Comparison of ENCODE assay signal across 18 cellular contexts in the genomic region with DNA sequence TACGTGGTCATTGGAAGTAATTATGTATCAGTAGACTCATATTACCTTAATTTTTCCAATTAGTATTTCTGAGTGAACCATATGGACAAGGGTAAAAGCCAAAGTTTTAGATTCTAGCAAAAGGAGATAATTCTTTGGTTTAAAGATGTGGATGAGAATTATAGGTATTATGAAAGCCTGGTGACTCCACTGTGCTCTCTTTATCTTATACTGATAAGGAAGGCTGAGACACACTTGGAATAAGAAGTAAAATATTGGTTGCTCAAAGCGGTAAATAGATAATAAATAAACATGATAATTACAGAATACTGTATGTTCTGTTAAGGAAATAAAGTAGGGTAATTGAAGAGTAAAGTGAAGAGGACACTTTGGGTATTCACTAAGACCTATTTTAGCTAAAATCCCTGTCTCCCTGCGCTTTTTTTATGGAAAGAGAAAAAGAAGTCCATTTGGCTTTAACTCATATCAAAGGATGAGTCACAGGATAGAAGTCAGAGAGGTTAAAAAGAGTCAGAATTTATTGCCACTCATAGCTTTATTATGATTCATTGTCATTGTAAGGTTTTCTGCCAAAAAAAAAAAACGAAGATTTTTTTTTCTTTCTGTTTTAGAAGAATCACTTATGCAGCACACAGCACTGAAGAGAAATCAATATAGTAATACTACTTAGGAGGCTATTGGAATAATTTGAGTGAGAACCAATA.
A peak's percentile ranks its signal among the peaks of the same experiment; 100 is the strongest.
DNase-seq lines count a peak whose midpoint lies in the region; ATAC-seq and TF ChIP-seq lines count a peak whose summit lies in the region.
"Had no signal": no experiment of that assay in that cellular context is flagged by ENCODE, and none has a peak within 500 bp of the region (broad histone marks: within the 10 kb centered on the region; RNA-seq: fewer than 3 reads in every experiment).

No MANE protein-coding gene starts in this region.

- no peaks in the 10 kb centered on the region for H3K4me1 Mint-ChIP-seq in natural killer cell treated with Interleukin-12 subunit alpha and Interleukin-12 subunit beta and Interleukin-15 and Interleukin-18, amount 100 ng/mL, for 72 hours (ENCODE audit: low read depth in 2 of 2)
- H3K4me1 Mint-ChIP-seq: IgD-negative memory B cell; naive thymus-derived CD4-positive, alpha-beta T cell had no signal

- H3K27ac Mint-ChIP-seq in natural killer cell treated with Interleukin-12 subunit alpha and Interleukin-12 subunit beta and Interleukin-15 and Interleukin-18, amount 100 ng/mL, for 72 hours: no peak overlapping the region
- H3K27ac Mint-ChIP-seq: activated naive CD4-positive, alpha-beta T cell treated with anti-CD3 and anti-CD28 coated beads for 36 hours; IgD-negative memory B cell; naive thymus-derived CD4-positive, alpha-beta T cell had no signal

- TF ChIP-seq CTCF in choroid plexus epithelial cell (conservative IDR thresholded peaks at IDR 0.05; ENCODE audit: low read depth, low read length): no peak
- no peak for TF ChIP-seq CTCF in omental fat pad (IDR thresholded peaks at IDR 0.05)

- ATAC-seq in omental fat pad (ENCODE audit: low FRiP score): peak; percentile 64
- no peak for ATAC-seq in natural killer cell treated with Interleukin-12 subunit alpha and Interleukin-12 subunit beta and Interleukin-15 and Interleukin-18, amount 100 ng/mL, for 72 hours
- ATAC-seq: left lobe of liver; naive thymus-derived CD4-positive, alpha-beta T cell; psoas muscle had no signal

- H3K36me3 Mint-ChIP-seq in natural killer cell treated with Interleukin-12 subunit alpha and Interleukin-12 subunit beta and Interleukin-15 and Interleukin-18, amount 100 ng/mL, for 72 hours: no peaks in the 10 kb centered on the region
- H3K36me3 Mint-ChIP-seq: IgD-negative memory B cell; naive thymus-derived CD4-positive, alpha-beta T cell had no signal

- no peak overlapping the region for H3K4me3 Mint-ChIP-seq in natural killer cell treated with Interleukin-12 subunit alpha and Interleukin-12 subunit beta and Interleukin-15 and Interleukin-18, amount 100 ng/mL, for 72 hours
- H3K4me3 Mint-ChIP-seq: activated naive CD4-positive, alpha-beta T cell treated with anti-CD3 and anti-CD28 coated beads for 36 hours; IgD-negative memory B cell; naive thymus-derived CD4-positive, alpha-beta T cell had no signal

- H3K27me3 Mint-ChIP-seq in natural killer cell treated with Interleukin-12 subunit alpha and Interleukin-12 subunit beta and Interleukin-15 and Interleukin-18, amount 100 ng/mL, for 72 hours: no peaks in the 10 kb centered on the region
- H3K27me3 Mint-ChIP-seq: IgD-negative memory B cell; naive thymus-derived CD4-positive, alpha-beta T cell had no signal

- peaks cover 9% of the 10 kb centered on the region for H3K9me3 Mint-ChIP-seq in natural killer cell treated with Interleukin-12 subunit alpha and Interleukin-12 subunit beta and Interleukin-15 and Interleukin-18, amount 100 ng/mL, for 72 hours

- DNase-seq in ELR (ENCODE audit: low read depth): peak; percentile 87
- peak; percentile 66 for DNase-seq in NCI-H446 treated with DMSO at 0.1 percent for 48 hours (lab: John Stamatoyannopoulos, UW)
- peak; percentile 39 for DNase-seq in choroid plexus epithelial cell (ENCODE audit: low read depth)
- no peak for DNase-seq in omental fat pad (ENCODE audit: low spot score)
- DNase-seq in DMS 273 (lab: John Stamatoyannopoulos, UW; ENCODE audit: unreplicated experiment): no peak
- DNase-seq in natural killer cell treated with Interleukin-12 subunit alpha and Interleukin-12 subunit beta and Interleukin-15 and Interleukin-18, amount 100 ng/mL, for 72 hours (ENCODE audit: low spot score): no peak
- no peak for DNase-seq in Kasumi-1 (lab: John Stamatoyannopoulos, UW)
- no peak for DNase-seq in activated T-cell treated with anti-CD3 and anti-CD28 coated beads, Interleukin-2, amount 50 U/mL, for 1 hour
- DNase-seq: activated CD4-positive, CD25-positive, alpha-beta regulatory T cell; activated naive CD4-positive, alpha-beta T cell treated with anti-CD3 and anti-CD28 coated beads for 36 hours; caudate nucleus; naive thymus-derived CD4-positive, alpha-beta T cell; NCI-H1417; NCI-H524 treated with DMSO at 0.1 percent for 48 hours; psoas muscle had no signal

- H3K4me3 ChIP-seq in choroid plexus epithelial cell (ENCODE audit: low read depth, low read length): no peak overlapping the region
- H3K4me3 ChIP-seq: PC-9, psoas muscle had no signal

Comparison
In these comparisons a context has a peak if more than half of its experiments do, and no peak if none do; other contexts are left out.
1. DNase-seq: peak in ELR (single experiment), NCI-H446 treated with DMSO at 0.1 percent for 48 hours (single experiment) and choroid plexus epithelial cell (single experiment); none in omental fat pad (single experiment), DMS 273 (single experiment), natural killer cell treated with Interleukin-12 subunit alpha and Interleukin-12 subunit beta and Interleukin-15 and Interleukin-18, amount 100 ng/mL, for 72 hours (single experiment), Kasumi-1 (0 of 2) and activated T-cell treated with anti-CD3 and anti-CD28 coated beads, Interleukin-2, amount 50 U/mL, for 1 hour (single experiment).